In genomic region chr10:107031981-107032699, GRCh38 we compare ENCODE assay signal across 1 cellular context.
TF ChIP-seq lines count a peak whose summit lies in the region.

No MANE protein-coding gene starts in this region.

TF ChIP-seq in K562, 482 proteins besides CTCF, POLR2A, EP300 and RAD21 (continued from another document and continues in another):
- no peak for TF ChIP-seq ZFP91 (CRISPR knock-in tag; IDR thresholded peaks at IDR 0.05)
- no peak for TF ChIP-seq MTF1 (CRISPR knock-in tag; IDR thresholded peaks at IDR 0.05; ENCODE audit: borderline replicate concordance)
- TF ChIP-seq ZNF695 (CRISPR knock-in tag; IDR thresholded peaks at IDR 0.05) = no peak
- no peak for TF ChIP-seq MCM7 (IDR thresholded peaks at IDR 0.05)
- peak; percentile 72; the same call in 1 of the 2 replicates for TF ChIP-seq ARID3A (IDR thresholded peaks at IDR 0.05; ENCODE audit: borderline replicate concordance, low read depth, low read length)
- no peak for TF ChIP-seq NEUROD1 (IDR thresholded peaks at IDR 0.05; ENCODE audit: borderline replicate concordance, low read depth, low read length, partially characterized antibody)
- TF ChIP-seq CTCFL (IDR thresholded peaks at IDR 0.05; ENCODE audit: borderline replicate concordance, insufficient read depth, low read depth, low read length, poor library complexity, severe bottlenecking) = no peak
- no peak for TF ChIP-seq BRD4 (IDR thresholded peaks at IDR 0.05)
- no peak for TF ChIP-seq ZBTB33 (CRISPR knock-in tag; IDR thresholded peaks at IDR 0.05)
- no peak for TF ChIP-seq YY1 (IDR thresholded peaks at IDR 0.05; ENCODE audit: borderline replicate concordance in 1 of 3, control insufficient read depth in 1 of 3, extremely low read depth in 1 of 3, insufficient read depth in 3 of 3, insufficient read length in 1 of 3, insufficient replicate concordance in 2 of 3, low read depth in 1 of 3, low read length in 2 of 3)
- TF ChIP-seq MAFG (tag; conservative IDR thresholded peaks at IDR 0.05) = peak; percentile 82
- no peak for TF ChIP-seq KAT7 (CRISPR knock-in tag; IDR thresholded peaks at IDR 0.05; ENCODE audit: borderline replicate concordance)
- TF ChIP-seq ZBTB7A (IDR thresholded peaks at IDR 0.05; ENCODE audit: borderline replicate concordance, control insufficient read depth, low read depth, low read length) = no peak
- no peak for TF ChIP-seq GTF2E2 (tag; IDR thresholded peaks at IDR 0.05)
- no peak for TF ChIP-seq HNRNPUL1 (IDR thresholded peaks at IDR 0.05; ENCODE audit: low read length)
- TF ChIP-seq ZNF75A (CRISPR knock-in tag; IDR thresholded peaks at IDR 0.05) = no peak
- TF ChIP-seq HMG20B (CRISPR knock-in tag; IDR thresholded peaks at IDR 0.05) = no peak
- TF ChIP-seq ZBTB1 (CRISPR knock-in tag; IDR thresholded peaks at IDR 0.05; ENCODE audit: borderline replicate concordance, low read depth) = no peak
- TF ChIP-seq ZNF57 (CRISPR knock-in tag; IDR thresholded peaks at IDR 0.05) = no peak
- TF ChIP-seq ZNF668 (CRISPR knock-in tag; IDR thresholded peaks at IDR 0.05) = no peak
- no peak for TF ChIP-seq NBN (IDR thresholded peaks at IDR 0.05; ENCODE audit: low read depth)
- TF ChIP-seq FIP1L1 (IDR thresholded peaks at IDR 0.05; ENCODE audit: low read depth, low read length, poor library complexity, severe bottlenecking) = no peak
- TF ChIP-seq XRCC5 (IDR thresholded peaks at IDR 0.05; ENCODE audit: low read depth, low read length) = no peak
- no peak for TF ChIP-seq GATAD2A (IDR thresholded peaks at IDR 0.05)
- TF ChIP-seq C11orf30 (IDR thresholded peaks at IDR 0.05; ENCODE audit: low read depth) = peak; percentile 85
- TF ChIP-seq KLF10 (CRISPR knock-in tag; IDR thresholded peaks at IDR 0.05) = no peak
- no peak for TF ChIP-seq RNF219 (CRISPR knock-in tag; IDR thresholded peaks at IDR 0.05)
- TF ChIP-seq IFI16 (CRISPR knock-in tag; IDR thresholded peaks at IDR 0.05) = no peak
- no peak for TF ChIP-seq TEAD1 (CRISPR knock-in tag; IDR thresholded peaks at IDR 0.05)
- no peak for TF ChIP-seq CREB3 (tag; conservative IDR thresholded peaks at IDR 0.05; ENCODE audit: low read depth)
- 0 out of 4 replicates have a peak, but pooled peaks of 1 of the 2 experiments have one; percentile 16 for TF ChIP-seq MAZ (CRISPR knock-in tag; conservative IDR thresholded peaks at IDR 0.05 in 1 of 2, IDR thresholded peaks at IDR 0.05 in 1 of 2)
- no peak for TF ChIP-seq CREB5 (CRISPR knock-in tag; IDR thresholded peaks at IDR 0.05)
- TF ChIP-seq ELF4 (CRISPR knock-in tag; IDR thresholded peaks at IDR 0.05) = no peak
- no peak for TF ChIP-seq HDGF (IDR thresholded peaks at IDR 0.05)
- no peak for TF ChIP-seq SIN3B (IDR thresholded peaks at IDR 0.05; ENCODE audit: low read depth)
- no peak for TF ChIP-seq SREBF1 (IDR thresholded peaks at IDR 0.05; ENCODE audit: borderline replicate concordance, low read depth, low read length)
- TF ChIP-seq TCF7 (IDR thresholded peaks at IDR 0.05; ENCODE audit: borderline replicate concordance) = no peak
- TF ChIP-seq E2F3 (CRISPR knock-in tag; IDR thresholded peaks at IDR 0.05) = no peak
- no peak for TF ChIP-seq JUN (IDR thresholded peaks at IDR 0.05; ENCODE audit: borderline replicate concordance, low read depth, low read length)
- no peak for TF ChIP-seq JUN (CRISPR knock-in tag; IDR thresholded peaks at IDR 0.05; ENCODE audit: borderline replicate concordance)
- no peak for TF ChIP-seq ZSCAN32 (CRISPR knock-in tag; IDR thresholded peaks at IDR 0.05)
- TF ChIP-seq ZNF140 (CRISPR knock-in tag; IDR thresholded peaks at IDR 0.05) = no peak
- TF ChIP-seq FOXK1 (CRISPR knock-in tag; IDR thresholded peaks at IDR 0.05; ENCODE audit: borderline replicate concordance) = no peak
- no peak for TF ChIP-seq TEAD2 (tag; IDR thresholded peaks at IDR 0.05)
- no peak for TF ChIP-seq POLR3A (IDR thresholded peaks at IDR 0.05; ENCODE audit: borderline replicate concordance, extremely low read depth, insufficient read depth, insufficient read length)
- TF ChIP-seq HNRNPH1 (optimal IDR thresholded peaks at IDR 0.05; ENCODE audit: low read depth, low read length) = no peak
- TF ChIP-seq TEAD4 (IDR thresholded peaks at IDR 0.05; ENCODE audit: low read length) = peak; percentile 35; the same call in 1 of the 2 replicates
- TF ChIP-seq TEAD4 (CRISPR knock-in tag; IDR thresholded peaks at IDR 0.05; ENCODE audit: borderline replicate concordance) = no peak
- TF ChIP-seq ZNF146 (CRISPR knock-in tag; IDR thresholded peaks at IDR 0.05; ENCODE audit: unreplicated experiment) = no peak
- TF ChIP-seq ZNF586 (CRISPR knock-in tag; conservative IDR thresholded peaks at IDR 0.05) = no peak
- TF ChIP-seq ZNF717 (CRISPR knock-in tag; IDR thresholded peaks at IDR 0.05) = no peak
- TF ChIP-seq CXXC5 (CRISPR knock-in tag; IDR thresholded peaks at IDR 0.05) = no peak
- TF ChIP-seq ZNF589 (CRISPR knock-in tag; IDR thresholded peaks at IDR 0.05; ENCODE audit: low read depth) = no peak
- peak; percentile 98 for TF ChIP-seq MEF2A (IDR thresholded peaks at IDR 0.05; ENCODE audit: control insufficient read depth, low read depth, low read length)
- TF ChIP-seq EZH2 (IDR thresholded peaks at IDR 0.05; ENCODE audit: borderline replicate concordance, low read depth, low read length) = no peak
- TF ChIP-seq RNF2 (IDR thresholded peaks at IDR 0.05) = peak; percentile 46; the same call in 1 of the 2 replicates
- peak; percentile 73 for TF ChIP-seq FOSL1 (tag; conservative IDR thresholded peaks at IDR 0.05)
- TF ChIP-seq ZNF24 (IDR thresholded peaks at IDR 0.05) = no peak
- TF ChIP-seq RBM39 (optimal IDR thresholded peaks at IDR 0.05; ENCODE audit: low read depth, low read length) = no peak
- TF ChIP-seq ZFP1 (CRISPR knock-in tag; IDR thresholded peaks at IDR 0.05) = no peak
- TF ChIP-seq E2F5 (CRISPR knock-in tag; IDR thresholded peaks at IDR 0.05) = no peak
- TF ChIP-seq ARID1B (IDR thresholded peaks at IDR 0.05) = peak; percentile 77
- no peak for TF ChIP-seq CREBBP (IDR thresholded peaks at IDR 0.05; ENCODE audit: low read depth, low read length)
- TF ChIP-seq NKRF (IDR thresholded peaks at IDR 0.05; ENCODE audit: borderline replicate concordance) = no peak
- no peak for TF ChIP-seq JUNB (CRISPR knock-in tag; conservative IDR thresholded peaks at IDR 0.05)
